In the genomic region with DNA sequence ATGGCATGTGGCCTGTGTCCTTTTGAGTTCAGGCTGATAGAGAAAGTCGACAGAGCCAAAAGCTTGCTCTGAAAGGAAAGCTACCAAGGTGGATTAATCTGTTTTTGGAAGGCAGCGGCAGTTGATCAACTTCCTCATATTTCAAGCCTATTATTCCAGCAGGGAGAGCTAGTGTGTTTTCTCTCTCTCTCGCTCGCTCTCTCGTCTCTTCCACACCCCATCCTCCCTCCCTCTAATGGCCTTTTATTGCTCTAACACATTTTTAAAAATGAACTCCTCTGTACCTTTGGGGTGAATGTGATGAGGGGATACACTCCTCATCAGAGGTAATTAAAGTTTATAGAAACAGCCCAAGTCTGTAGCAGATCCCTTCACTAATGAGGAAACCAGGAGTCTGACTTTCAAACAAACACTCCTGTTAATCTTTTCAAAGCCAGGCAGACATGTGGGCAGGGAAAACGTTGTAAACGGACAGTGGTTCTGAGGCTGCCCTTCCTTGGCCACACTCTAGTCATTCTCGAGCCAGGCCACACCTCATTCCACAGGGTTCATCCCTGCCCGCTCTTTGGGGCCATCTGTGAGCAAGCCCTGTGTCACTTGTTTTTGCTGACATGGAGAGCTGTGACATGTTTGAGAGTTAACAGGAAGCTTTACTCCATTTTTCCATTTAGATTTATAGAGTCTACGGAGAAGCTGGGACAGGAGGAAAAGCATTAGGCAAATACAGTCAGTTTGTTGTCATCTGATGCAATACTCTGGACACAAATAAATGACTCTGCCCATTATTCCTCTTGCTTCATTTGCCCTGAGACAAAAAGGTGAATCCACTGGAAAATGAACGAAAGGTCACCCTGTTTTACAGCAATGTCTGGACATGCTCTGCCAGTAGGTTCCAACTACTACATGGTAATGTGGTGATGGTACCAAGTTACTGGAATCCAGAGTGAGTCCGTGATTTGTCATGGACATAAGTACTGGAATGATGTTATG, we compare ENCODE assay signal across 1 cellular context.
A peak's percentile ranks its signal among the peaks of the same experiment; 100 is the strongest.
TF ChIP-seq lines count a peak whose summit lies in the region.

No MANE protein-coding gene starts in this region.

TF ChIP-seq in HepG2, 621 proteins besides CTCF, POLR2A, EP300 and RAD21 (continued from another document and continues in another):
- TF ChIP-seq, protein P1, sequence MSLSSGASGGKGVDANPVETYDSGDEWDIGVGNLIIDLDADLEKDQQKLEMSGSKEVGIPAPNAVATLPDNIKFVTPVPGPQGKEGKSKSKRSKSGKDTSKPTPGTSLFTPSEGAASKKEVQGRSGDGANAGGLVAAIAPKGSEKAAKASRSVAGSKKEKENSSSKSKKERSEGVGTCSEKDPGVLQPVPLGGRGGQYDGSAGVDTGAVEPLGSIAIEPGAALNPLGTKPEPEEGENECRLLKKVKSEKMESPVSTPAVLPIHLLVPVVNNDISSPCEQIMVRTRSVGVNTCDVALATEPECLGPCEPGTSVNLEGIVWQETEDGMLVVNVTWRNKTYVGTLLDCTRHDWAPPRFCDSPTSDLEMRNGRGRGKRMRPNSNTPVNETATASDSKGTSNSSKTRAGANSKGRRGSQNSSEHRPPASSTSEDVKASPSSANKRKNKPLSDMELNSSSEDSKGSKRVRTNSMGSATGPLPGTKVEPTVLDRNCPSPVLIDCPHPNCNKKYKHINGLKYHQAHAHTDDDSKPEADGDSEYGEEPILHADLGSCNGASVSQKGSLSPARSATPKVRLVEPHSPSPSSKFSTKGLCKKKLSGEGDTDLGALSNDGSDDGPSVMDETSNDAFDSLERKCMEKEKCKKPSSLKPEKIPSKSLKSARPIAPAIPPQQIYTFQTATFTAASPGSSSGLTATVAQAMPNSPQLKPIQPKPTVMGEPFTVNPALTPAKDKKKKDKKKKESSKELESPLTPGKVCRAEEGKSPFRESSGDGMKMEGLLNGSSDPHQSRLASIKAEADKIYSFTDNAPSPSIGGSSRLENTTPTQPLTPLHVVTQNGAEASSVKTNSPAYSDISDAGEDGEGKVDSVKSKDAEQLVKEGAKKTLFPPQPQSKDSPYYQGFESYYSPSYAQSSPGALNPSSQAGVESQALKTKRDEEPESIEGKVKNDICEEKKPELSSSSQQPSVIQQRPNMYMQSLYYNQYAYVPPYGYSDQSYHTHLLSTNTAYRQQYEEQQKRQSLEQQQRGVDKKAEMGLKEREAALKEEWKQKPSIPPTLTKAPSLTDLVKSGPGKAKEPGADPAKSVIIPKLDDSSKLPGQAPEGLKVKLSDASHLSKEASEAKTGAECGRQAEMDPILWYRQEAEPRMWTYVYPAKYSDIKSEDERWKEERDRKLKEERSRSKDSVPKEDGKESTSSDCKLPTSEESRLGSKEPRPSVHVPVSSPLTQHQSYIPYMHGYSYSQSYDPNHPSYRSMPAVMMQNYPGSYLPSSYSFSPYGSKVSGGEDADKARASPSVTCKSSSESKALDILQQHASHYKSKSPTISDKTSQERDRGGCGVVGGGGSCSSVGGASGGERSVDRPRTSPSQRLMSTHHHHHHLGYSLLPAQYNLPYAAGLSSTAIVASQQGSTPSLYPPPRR (CRISPR knock-in tag; IDR thresholded peaks at IDR 0.05; ENCODE audit: borderline replicate concordance), result no peak
- TF ChIP-seq, protein P2, sequence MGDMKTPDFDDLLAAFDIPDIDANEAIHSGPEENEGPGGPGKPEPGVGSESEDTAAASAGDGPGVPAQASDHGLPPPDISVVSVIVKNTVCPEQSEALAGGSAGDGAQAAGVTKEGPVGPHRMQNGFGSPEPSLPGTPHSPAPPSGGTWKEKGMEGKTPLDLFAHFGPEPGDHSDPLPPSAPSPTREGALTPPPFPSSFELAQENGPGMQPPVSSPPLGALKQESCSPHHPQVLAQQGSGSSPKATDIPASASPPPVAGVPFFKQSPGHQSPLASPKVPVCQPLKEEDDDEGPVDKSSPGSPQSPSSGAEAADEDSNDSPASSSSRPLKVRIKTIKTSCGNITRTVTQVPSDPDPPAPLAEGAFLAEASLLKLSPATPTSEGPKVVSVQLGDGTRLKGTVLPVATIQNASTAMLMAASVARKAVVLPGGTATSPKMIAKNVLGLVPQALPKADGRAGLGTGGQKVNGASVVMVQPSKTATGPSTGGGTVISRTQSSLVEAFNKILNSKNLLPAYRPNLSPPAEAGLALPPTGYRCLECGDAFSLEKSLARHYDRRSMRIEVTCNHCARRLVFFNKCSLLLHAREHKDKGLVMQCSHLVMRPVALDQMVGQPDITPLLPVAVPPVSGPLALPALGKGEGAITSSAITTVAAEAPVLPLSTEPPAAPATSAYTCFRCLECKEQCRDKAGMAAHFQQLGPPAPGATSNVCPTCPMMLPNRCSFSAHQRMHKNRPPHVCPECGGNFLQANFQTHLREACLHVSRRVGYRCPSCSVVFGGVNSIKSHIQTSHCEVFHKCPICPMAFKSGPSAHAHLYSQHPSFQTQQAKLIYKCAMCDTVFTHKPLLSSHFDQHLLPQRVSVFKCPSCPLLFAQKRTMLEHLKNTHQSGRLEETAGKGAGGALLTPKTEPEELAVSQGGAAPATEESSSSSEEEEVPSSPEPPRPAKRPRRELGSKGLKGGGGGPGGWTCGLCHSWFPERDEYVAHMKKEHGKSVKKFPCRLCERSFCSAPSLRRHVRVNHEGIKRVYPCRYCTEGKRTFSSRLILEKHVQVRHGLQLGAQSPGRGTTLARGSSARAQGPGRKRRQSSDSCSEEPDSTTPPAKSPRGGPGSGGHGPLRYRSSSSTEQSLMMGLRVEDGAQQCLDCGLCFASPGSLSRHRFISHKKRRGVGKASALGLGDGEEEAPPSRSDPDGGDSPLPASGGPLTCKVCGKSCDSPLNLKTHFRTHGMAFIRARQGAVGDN (CRISPR knock-in tag; IDR thresholded peaks at IDR 0.05), result peak; percentile 39; the same call in 1 of the 2 replicates
- TF ChIP-seq, protein P3, sequence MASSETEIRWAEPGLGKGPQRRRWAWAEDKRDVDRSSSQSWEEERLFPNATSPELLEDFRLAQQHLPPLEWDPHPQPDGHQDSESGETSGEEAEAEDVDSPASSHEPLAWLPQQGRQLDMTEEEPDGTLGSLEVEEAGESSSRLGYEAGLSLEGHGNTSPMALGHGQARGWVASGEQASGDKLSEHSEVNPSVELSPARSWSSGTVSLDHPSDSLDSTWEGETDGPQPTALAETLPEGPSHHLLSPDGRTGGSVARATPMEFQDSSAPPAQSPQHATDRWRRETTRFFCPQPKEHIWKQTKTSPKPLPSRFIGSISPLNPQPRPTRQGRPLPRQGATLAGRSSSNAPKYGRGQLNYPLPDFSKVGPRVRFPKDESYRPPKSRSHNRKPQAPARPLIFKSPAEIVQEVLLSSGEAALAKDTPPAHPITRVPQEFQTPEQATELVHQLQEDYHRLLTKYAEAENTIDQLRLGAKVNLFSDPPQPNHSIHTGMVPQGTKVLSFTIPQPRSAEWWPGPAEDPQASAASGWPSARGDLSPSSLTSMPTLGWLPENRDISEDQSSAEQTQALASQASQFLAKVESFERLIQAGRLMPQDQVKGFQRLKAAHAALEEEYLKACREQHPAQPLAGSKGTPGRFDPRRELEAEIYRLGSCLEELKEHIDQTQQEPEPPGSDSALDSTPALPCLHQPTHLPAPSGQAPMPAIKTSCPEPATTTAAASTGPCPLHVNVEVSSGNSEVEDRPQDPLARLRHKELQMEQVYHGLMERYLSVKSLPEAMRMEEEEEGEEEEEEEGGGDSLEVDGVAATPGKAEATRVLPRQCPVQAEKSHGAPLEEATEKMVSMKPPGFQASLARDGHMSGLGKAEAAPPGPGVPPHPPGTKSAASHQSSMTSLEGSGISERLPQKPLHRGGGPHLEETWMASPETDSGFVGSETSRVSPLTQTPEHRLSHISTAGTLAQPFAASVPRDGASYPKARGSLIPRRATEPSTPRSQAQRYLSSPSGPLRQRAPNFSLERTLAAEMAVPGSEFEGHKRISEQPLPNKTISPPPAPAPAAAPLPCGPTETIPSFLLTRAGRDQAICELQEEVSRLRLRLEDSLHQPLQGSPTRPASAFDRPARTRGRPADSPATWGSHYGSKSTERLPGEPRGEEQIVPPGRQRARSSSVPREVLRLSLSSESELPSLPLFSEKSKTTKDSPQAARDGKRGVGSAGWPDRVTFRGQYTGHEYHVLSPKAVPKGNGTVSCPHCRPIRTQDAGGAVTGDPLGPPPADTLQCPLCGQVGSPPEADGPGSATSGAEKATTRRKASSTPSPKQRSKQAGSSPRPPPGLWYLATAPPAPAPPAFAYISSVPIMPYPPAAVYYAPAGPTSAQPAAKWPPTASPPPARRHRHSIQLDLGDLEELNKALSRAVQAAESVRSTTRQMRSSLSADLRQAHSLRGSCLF (CRISPR knock-in tag; IDR thresholded peaks at IDR 0.05; ENCODE audit: borderline replicate concordance), result no peak
- TF ChIP-seq ADNP (CRISPR knock-in tag; IDR thresholded peaks at IDR 0.05), result no peak
- no peak for TF ChIP-seq ZNF337 (CRISPR knock-in tag; IDR thresholded peaks at IDR 0.05; ENCODE audit: borderline replicate concordance, low read depth)
- no peak for TF ChIP-seq TMF1 (CRISPR knock-in tag; IDR thresholded peaks at IDR 0.05; ENCODE audit: low read depth)
- no peak for TF ChIP-seq MTF1 (CRISPR knock-in tag; IDR thresholded peaks at IDR 0.05)
- TF ChIP-seq ZNF670 (CRISPR knock-in tag; IDR thresholded peaks at IDR 0.05; ENCODE audit: borderline replicate concordance), result no peak
- peak; percentile 45 for TF ChIP-seq ELF3 (CRISPR knock-in tag; IDR thresholded peaks at IDR 0.05)
- no peak for TF ChIP-seq IRF2 (CRISPR knock-in tag; IDR thresholded peaks at IDR 0.05)
- TF ChIP-seq, protein P4, sequence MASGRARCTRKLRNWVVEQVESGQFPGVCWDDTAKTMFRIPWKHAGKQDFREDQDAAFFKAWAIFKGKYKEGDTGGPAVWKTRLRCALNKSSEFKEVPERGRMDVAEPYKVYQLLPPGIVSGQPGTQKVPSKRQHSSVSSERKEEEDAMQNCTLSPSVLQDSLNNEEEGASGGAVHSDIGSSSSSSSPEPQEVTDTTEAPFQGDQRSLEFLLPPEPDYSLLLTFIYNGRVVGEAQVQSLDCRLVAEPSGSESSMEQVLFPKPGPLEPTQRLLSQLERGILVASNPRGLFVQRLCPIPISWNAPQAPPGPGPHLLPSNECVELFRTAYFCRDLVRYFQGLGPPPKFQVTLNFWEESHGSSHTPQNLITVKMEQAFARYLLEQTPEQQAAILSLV (CRISPR knock-in tag; IDR thresholded peaks at IDR 0.05; ENCODE audit: borderline replicate concordance), result no peak
- TF ChIP-seq ZNF619 (CRISPR knock-in tag; IDR thresholded peaks at IDR 0.05), result no peak
- TF ChIP-seq PPARG (CRISPR knock-in tag; conservative IDR thresholded peaks at IDR 0.05), result peak; percentile 75
- TF ChIP-seq, protein P5, sequence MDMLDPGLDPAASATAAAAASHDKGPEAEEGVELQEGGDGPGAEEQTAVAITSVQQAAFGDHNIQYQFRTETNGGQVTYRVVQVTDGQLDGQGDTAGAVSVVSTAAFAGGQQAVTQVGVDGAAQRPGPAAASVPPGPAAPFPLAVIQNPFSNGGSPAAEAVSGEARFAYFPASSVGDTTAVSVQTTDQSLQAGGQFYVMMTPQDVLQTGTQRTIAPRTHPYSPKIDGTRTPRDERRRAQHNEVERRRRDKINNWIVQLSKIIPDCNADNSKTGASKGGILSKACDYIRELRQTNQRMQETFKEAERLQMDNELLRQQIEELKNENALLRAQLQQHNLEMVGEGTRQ (IDR thresholded peaks at IDR 0.05; ENCODE audit: low read depth, low read length), result no peak
- TF ChIP-seq, protein P5 (CRISPR knock-in tag; IDR thresholded peaks at IDR 0.05; ENCODE audit: borderline replicate concordance), result peak; percentile 33; the same call in 1 of the 2 replicates
- TF ChIP-seq SIX1 (CRISPR knock-in tag; IDR thresholded peaks at IDR 0.05; ENCODE audit: borderline replicate concordance), result no peak
- TF ChIP-seq, protein P6, sequence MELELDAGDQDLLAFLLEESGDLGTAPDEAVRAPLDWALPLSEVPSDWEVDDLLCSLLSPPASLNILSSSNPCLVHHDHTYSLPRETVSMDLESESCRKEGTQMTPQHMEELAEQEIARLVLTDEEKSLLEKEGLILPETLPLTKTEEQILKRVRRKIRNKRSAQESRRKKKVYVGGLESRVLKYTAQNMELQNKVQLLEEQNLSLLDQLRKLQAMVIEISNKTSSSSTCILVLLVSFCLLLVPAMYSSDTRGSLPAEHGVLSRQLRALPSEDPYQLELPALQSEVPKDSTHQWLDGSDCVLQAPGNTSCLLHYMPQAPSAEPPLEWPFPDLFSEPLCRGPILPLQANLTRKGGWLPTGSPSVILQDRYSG (CRISPR knock-in tag; IDR thresholded peaks at IDR 0.05), result no peak
- no peak for TF ChIP-seq YEATS4 (CRISPR knock-in tag; IDR thresholded peaks at IDR 0.05; ENCODE audit: borderline replicate concordance)
- peak; percentile 33 for TF ChIP-seq NR2F6 (IDR thresholded peaks at IDR 0.05)
- 0 out of 2 replicates have a peak, but pooled peaks have one; percentile 49 for TF ChIP-seq NR2F6 (CRISPR knock-in tag; IDR thresholded peaks at IDR 0.05)
- TF ChIP-seq, protein P7, sequence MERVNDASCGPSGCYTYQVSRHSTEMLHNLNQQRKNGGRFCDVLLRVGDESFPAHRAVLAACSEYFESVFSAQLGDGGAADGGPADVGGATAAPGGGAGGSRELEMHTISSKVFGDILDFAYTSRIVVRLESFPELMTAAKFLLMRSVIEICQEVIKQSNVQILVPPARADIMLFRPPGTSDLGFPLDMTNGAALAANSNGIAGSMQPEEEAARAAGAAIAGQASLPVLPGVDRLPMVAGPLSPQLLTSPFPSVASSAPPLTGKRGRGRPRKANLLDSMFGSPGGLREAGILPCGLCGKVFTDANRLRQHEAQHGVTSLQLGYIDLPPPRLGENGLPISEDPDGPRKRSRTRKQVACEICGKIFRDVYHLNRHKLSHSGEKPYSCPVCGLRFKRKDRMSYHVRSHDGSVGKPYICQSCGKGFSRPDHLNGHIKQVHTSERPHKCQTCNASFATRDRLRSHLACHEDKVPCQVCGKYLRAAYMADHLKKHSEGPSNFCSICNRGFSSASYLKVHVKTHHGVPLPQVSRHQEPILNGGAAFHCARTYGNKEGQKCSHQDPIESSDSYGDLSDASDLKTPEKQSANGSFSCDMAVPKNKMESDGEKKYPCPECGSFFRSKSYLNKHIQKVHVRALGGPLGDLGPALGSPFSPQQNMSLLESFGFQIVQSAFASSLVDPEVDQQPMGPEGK (CRISPR knock-in tag; IDR thresholded peaks at IDR 0.05), result peak; percentile 40; the same call in 1 of the 2 replicates
